Comparison of ENCODE assay signal across 16 cellular contexts in the genomic region with DNA sequence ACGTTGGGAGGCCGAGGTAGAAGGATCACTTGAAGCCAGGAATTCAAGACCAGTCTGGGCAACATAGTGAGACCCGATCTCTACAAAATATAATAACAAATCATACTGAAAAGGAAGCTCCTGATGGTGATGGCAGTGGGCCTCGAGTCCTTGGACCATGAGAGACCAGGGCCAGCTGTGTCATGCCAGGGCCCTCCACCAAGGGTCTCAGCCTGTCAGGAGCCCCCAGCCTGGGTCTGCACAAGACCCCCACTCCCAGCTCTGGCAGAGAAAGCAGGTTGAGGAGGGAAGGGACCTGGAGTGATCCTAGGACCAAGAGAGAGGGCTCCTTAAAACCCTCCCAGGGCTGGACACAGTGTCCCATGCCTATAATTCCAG. TPM values are rescaled to one million over a fixed set of nuclear protein-coding genes. Genes with fewer than 3 reads are reported as not detected.
A peak's percentile ranks its signal among the peaks of the same experiment; 100 is the strongest.
DNase-seq lines count a peak whose midpoint lies in the region; ATAC-seq, FAIRE-seq and TF ChIP-seq lines count a peak whose summit lies in the region.
"Had no signal": no experiment of that assay in that cellular context is flagged by ENCODE, and none has a peak within 500 bp of the region (broad histone marks: within the 10 kb centered on the region; RNA-seq: fewer than 3 reads in every experiment).

No MANE protein-coding gene starts in this region.

- in situ Hi-C loops in K562 (cut with MboI), result loop anchor here (5.0 kb wide), 1 partner anchor 279 kb away; the partner anchor contains the start of gene TMEM51

- TF ChIP-seq POLR2A in GM12891 (IDR thresholded peaks at IDR 0.05; ENCODE audit: low read depth, low read length) (no peak), K562 (conservative IDR thresholded peaks at IDR 0.05) (no peak)

- no peak for TF ChIP-seq EP300 in K562 (IDR thresholded peaks at IDR 0.05; ENCODE audit: low read length)

- H3K9ac ChIP-seq in K562 (ENCODE audit: insufficient read depth in 1 of 2, low read depth in 2 of 2, low read length in 2 of 2), result no peak overlapping the region

- no peaks in the 10 kb centered on the region for H3K27me3 ChIP-seq in K562 (ENCODE audit: control insufficient read depth in 2 of 2, insufficient read depth in 2 of 2, low read length in 2 of 2)
- H3K27me3 ChIP-seq in osteoblast (ENCODE audit: insufficient read depth, low read length), result no peaks in the 10 kb centered on the region
- H3K27me3 ChIP-seq in right atrium auricular region, result no peaks in the 10 kb centered on the region
- H3K27me3 ChIP-seq: BE2C had no signal

- WGBS in K562 (ENCODE audit: insufficient coverage, low coverage, missing lambda C conversion rate), result 51% methylated on average over 4 of the region's 4 CpGs

- no peak overlapping the region for H3K27ac ChIP-seq in K562 (ENCODE audit: extremely low read depth, low read depth, low read length)
- peak overlapping the region; percentile 60 for H3K27ac ChIP-seq in osteoblast (ENCODE audit: low read depth, low read length)
- no peak overlapping the region for H3K27ac ChIP-seq in right atrium auricular region
- H3K27ac ChIP-seq: lower lobe of right lung had no signal

- H3K36me3 ChIP-seq in K562 (ENCODE audit: control insufficient read depth, insufficient read depth, low read length), result peaks cover 28% of the 10 kb centered on the region; the same call in 2 of the 3 replicates
- H3K36me3 ChIP-seq in osteoblast (ENCODE audit: insufficient read depth, low read length), result peaks cover 17% of the 10 kb centered on the region
- H3K36me3 ChIP-seq in right atrium auricular region, result peaks cover 7% of the 10 kb centered on the region
- H3K36me3 ChIP-seq: BE2C had no signal

- H3K4me1 ChIP-seq in K562 (replicated peaks in 1 of 2; ENCODE audit: control insufficient read depth in 2 of 2, insufficient read depth in 2 of 2, low read length in 2 of 2) (peaks cover 7 to 36% of the 10 kb centered on the region in 2 experiments; a peak in 4 of 5 replicates), osteoblast (ENCODE audit: insufficient read depth, low read length) (peaks cover 19% of the 10 kb centered on the region), right atrium auricular region (peaks cover 0 to 9% of the 10 kb centered on the region in 2 donors)
- H3K4me1 ChIP-seq: BE2C had no signal

- peaks cover 5% of the 10 kb centered on the region for H3K9me1 ChIP-seq in K562 (ENCODE audit: control insufficient read depth, insufficient read depth, low read length)

- FAIRE-seq in GM12891 (lab: Jason Lieb, UNC), result no peak
- FAIRE-seq in K562 (lab: Jason Lieb, UNC), result no peak
- FAIRE-seq: frontal cortex, kidney had no signal

- H4K20me1 ChIP-seq in K562 (replicated peaks; ENCODE audit: control insufficient read depth, insufficient read depth, low read length) (peaks cover 8% of the 10 kb centered on the region; the same call in 1 of the 2 replicates), osteoblast (ENCODE audit: insufficient read depth, low read length) (peaks cover 3% of the 10 kb centered on the region)

- TF ChIP-seq CTCF in K562 (IDR thresholded peaks at IDR 0.05 in 2 of 3, conservative IDR thresholded peaks at IDR 0.05 in 1 of 3; ENCODE audit: insufficient read depth in 2 of 3, low read depth in 1 of 3, low read length in 3 of 3) (no peak), osteoblast (IDR thresholded peaks at IDR 0.05; ENCODE audit: extremely low read depth, low read depth, low read length) (no peak), right atrium auricular region (IDR thresholded peaks at IDR 0.05) (no peak)

- intact Hi-C loops in K562 (cut with micrococcal nuclease), result loop anchor here (1.0 to 10.0 kb wide), 2 partner anchors 108 to 277 kb away; partner anchors contain the start of gene TMEM51

- CTCF ChIA-PET in K562 (lab: Yijun Ruan, JAX; ENCODE audit: low intra/inter-chr PET ratio), result interaction anchor here (1.1 to 2.9 kb wide), 4 partner anchors 103 to 143 kb away, joined by 3 to 46 read pairs (median 9); no protein-coding TSS in a partner anchor

- TF ChIP-seq RAD21 in K562 (CRISPR knock-in tag; conservative IDR thresholded peaks at IDR 0.05 in 1 of 2, IDR thresholded peaks at IDR 0.05 in 1 of 2), result no peak

- DNase-seq in GM12891 (ENCODE audit: insufficient read length, low spot score), result no peak
- no peak for DNase-seq in K562 (ENCODE audit: extremely low read depth in 1 of 4, low spot score in 3 of 4)
- peak; percentile 39 for DNase-seq in osteoblast (ENCODE audit: insufficient read length, low spot score, missing footprints)
- DNase-seq in right atrium auricular region (ENCODE audit: low spot score), result no peak
- DNase-seq: kidney had no signal

- H3K9me3 ChIP-seq in K562 (replicated peaks; ENCODE audit: control insufficient read depth, insufficient read depth, low read depth, low read length), result no peaks in the 10 kb centered on the region
- H3K9me3 ChIP-seq in osteoblast (ENCODE audit: low read depth, low read length), result no peaks in the 10 kb centered on the region
- no peaks in the 10 kb centered on the region for H3K9me3 ChIP-seq in right atrium auricular region
- H3K9me3 ChIP-seq: BE2C, lower lobe of right lung had no signal

- H2AFZ ChIP-seq in K562 (ENCODE audit: low read depth, low read length), result no peak overlapping the region
- H2AFZ ChIP-seq in osteoblast (ENCODE audit: low read length), result no peak overlapping the region

- no TSS peak for BruUV-seq in K562 (replicated peaks; lab: Mats Ljungman, UMichigan)

- H3K4me3 ChIP-seq in K562 (no peak overlapping the region), osteoblast (ENCODE audit: insufficient read depth, low read length) (no peak overlapping the region), right atrium auricular region (no peak overlapping the region)
- H3K4me3 ChIP-seq: lower lobe of right lung had no signal

- H3K4me2 ChIP-seq in K562 (ENCODE audit: insufficient read depth, low read length) (no peak overlapping the region), osteoblast (ENCODE audit: insufficient read depth, low read length) (no peak overlapping the region)

- POLR2A ChIA-PET in K562 (lab: Yijun Ruan, JAX), result interaction anchor here (0.6 to 2.2 kb wide), 5 partner anchors 12 to 1697 kb away, joined by 3 to 12 read pairs (median 3); no protein-coding TSS in a partner anchor

- ATAC-seq in K562 (no peak), HG03342 (IDR thresholded peaks at IDR 0.05; ENCODE audit: unreplicated experiment) (no peak), GM21515 (IDR thresholded peaks at IDR 0.05; ENCODE audit: unreplicated experiment) (no peak)

- H3K79me2 ChIP-seq in K562 (ENCODE audit: control insufficient read depth, insufficient read depth, low read length) (no peaks in the 10 kb centered on the region), osteoblast (ENCODE audit: insufficient read depth, low read length) (no peaks in the 10 kb centered on the region)

RNA-seq across cellular contexts. Expression of gene CTRC, which starts 6.7 kb away (rescaled TPM):
- polyA plus RNA-seq in GM12891 (2012; ENCODE audit: low read depth, missing spikeins), result not detected
- total RNA-seq in K562 (2011; cell fraction: chromatin; rRNA removed; ENCODE audit: low replicate concordance), result not detected in 2 replicates
- total RNA-seq in K562 (2011; cell fraction: nucleolus; rRNA removed), result not detected in 2 replicates
- not detected in 2 replicates for total RNA-seq in K562 (2011; cell fraction: nucleoplasm; rRNA removed)
- total RNA-seq in K562 (2014; rRNA removed), result not detected in 2 replicates
- not detected in 2 replicates for total RNA-seq in K562 (2014; rRNA removed; fragmentation: Illumina TruSeq; extraction: Trizol)
- total RNA-seq in K562 (2015; rRNA removed; fragmentation: Illumina TruSeq; extraction: Trizol), result not detected in 2 replicates
- 0.84 and 1.2 TPM in 2 replicates for total RNA-seq in K562 (2021)
- not detected in 2 replicates for polyA plus RNA-seq in K562 (2011; rRNA removed)
- not detected in 2 replicates for polyA plus RNA-seq in K562 (2011; cell fraction: cytosol; rRNA removed)
- polyA plus RNA-seq in K562 (2011; cell fraction: nucleus; rRNA removed), result not detected in 2 replicates
- 0.03 and 0.12 TPM in 2 replicates for polyA plus RNA-seq in K562 (2012)
- polyA plus RNA-seq in K562 (2014; fragmentation: Illumina TruSeq; extraction: Trizol), result not detected in 2 replicates
- polyA plus RNA-seq in K562 (2014; fragmentation: Nextera tagmentation; extraction: Ambion mirVana), result not detected
- polyA plus RNA-seq in K562 (2014; rRNA removed), result not detected in 2 replicates
- not detected in 2 replicates for polyA minus RNA-seq in K562 (2011; rRNA and poly(A)+ RNA removed)
- not detected in 2 replicates for polyA minus RNA-seq in K562 (2011; cell fraction: cytosol; rRNA and poly(A)+ RNA removed)
- not detected in 2 replicates for polyA minus RNA-seq in K562 (2011; cell fraction: nucleus; rRNA and poly(A)+ RNA removed)
- total RNA-seq in osteoblast, result not detected in 2 replicates
- not detected for total RNA-seq in right atrium auricular region
- total RNA-seq: esophagus mucosa, frontal cortex, lower lobe of right lung, urinary bladder had no signal
- polyA plus RNA-seq: right cardiac atrium had no signal

RNA-seq across cellular contexts. Expression of gene EFHD2, which starts 21.9 kb away (rescaled TPM):
- polyA plus RNA-seq in GM12891 (2012; ENCODE audit: low read depth, missing spikeins), result 63.2 TPM
- 5.8 and 18.8 TPM in 2 replicates for total RNA-seq in K562 (2011; cell fraction: chromatin; rRNA removed; ENCODE audit: low replicate concordance)
- total RNA-seq in K562 (2011; cell fraction: nucleolus; rRNA removed), result 14.5 and 18.0 TPM in 2 replicates
- 10.8 and 14.2 TPM in 2 replicates for total RNA-seq in K562 (2011; cell fraction: nucleoplasm; rRNA removed)
- 53.6 and 62.9 TPM in 2 replicates for total RNA-seq in K562 (2014; rRNA removed)
- 8.6 and 8.8 TPM in 2 replicates for total RNA-seq in K562 (2014; rRNA removed; fragmentation: Illumina TruSeq; extraction: Trizol)
- total RNA-seq in K562 (2015; rRNA removed; fragmentation: Illumina TruSeq; extraction: Trizol), result 25.2 and 27.9 TPM in 2 replicates
- 64.3 and 70.0 TPM in 2 replicates for total RNA-seq in K562 (2021)
- polyA plus RNA-seq in K562 (2011; rRNA removed), result 19.7 and 22.8 TPM in 2 replicates
- polyA plus RNA-seq in K562 (2011; cell fraction: cytosol; rRNA removed), result 25.0 and 52.4 TPM in 2 replicates
- 15.0 and 24.5 TPM in 2 replicates for polyA plus RNA-seq in K562 (2011; cell fraction: nucleus; rRNA removed)
- 38.1 and 44.7 TPM in 2 replicates for polyA plus RNA-seq in K562 (2012)
- 26.1 and 40.7 TPM in 2 replicates for polyA plus RNA-seq in K562 (2014; fragmentation: Illumina TruSeq; extraction: Trizol)
- polyA plus RNA-seq in K562 (2014; fragmentation: Nextera tagmentation; extraction: Ambion mirVana), result 1 to 10 TPM; 1.7 to 1.8 TPM
- 62.3 and 73.5 TPM in 2 replicates for polyA plus RNA-seq in K562 (2014; rRNA removed)
- polyA minus RNA-seq in K562 (2011; rRNA and poly(A)+ RNA removed), result 5.5 and 6.9 TPM in 2 replicates
- 16.4 and 20.5 TPM in 2 replicates for polyA minus RNA-seq in K562 (2011; cell fraction: cytosol; rRNA and poly(A)+ RNA removed)
- polyA minus RNA-seq in K562 (2011; cell fraction: nucleus; rRNA and poly(A)+ RNA removed), result 4.4 and 5.1 TPM in 2 replicates
- 35.8 and 36.8 TPM in 2 replicates for total RNA-seq in osteoblast
- 10 to 100 TPM; 13.7 to 23.9 TPM for total RNA-seq in right atrium auricular region

RNA-seq across cellular contexts. Expression of gene CELA2A, which starts 25.0 kb away (rescaled TPM):
- not detected for polyA plus RNA-seq in GM12891 (2012; ENCODE audit: low read depth, missing spikeins)
- total RNA-seq in K562 (2011; cell fraction: chromatin; rRNA removed; ENCODE audit: low replicate concordance), result not detected in 2 replicates
- total RNA-seq in K562 (2011; cell fraction: nucleolus; rRNA removed), result not detected in 2 replicates
- not detected in 2 replicates for total RNA-seq in K562 (2011; cell fraction: nucleoplasm; rRNA removed)
- total RNA-seq in K562 (2014; rRNA removed) (not detected in 2 replicates), K562 (2014; rRNA removed; fragmentation: Illumina TruSeq; extraction: Trizol) (not detected in 2 replicates), K562 (2015; rRNA removed; fragmentation: Illumina TruSeq; extraction: Trizol) (not detected in 2 replicates), K562 (2021) (0.47 and 0.62 TPM in 2 replicates), osteoblast (not detected in 2 replicates), right atrium auricular region (not detected)
- polyA plus RNA-seq in K562 (2011; rRNA removed) (not detected in 2 replicates), K562 (2014; fragmentation: Illumina TruSeq; extraction: Trizol) (not detected in 2 replicates), K562 (2014; fragmentation: Nextera tagmentation; extraction: Ambion mirVana) (not detected), K562 (2014; rRNA removed) (not detected in 2 replicates)
- not detected in 2 replicates for polyA plus RNA-seq in K562 (2011; cell fraction: cytosol; rRNA removed)
- 0.17 TPM in 1 of 2 replicates, not detected in the other for polyA plus RNA-seq in K562 (2011; cell fraction: nucleus; rRNA removed)
- polyA plus RNA-seq in K562 (2012), result 0.30 TPM in 1 of 2 replicates, not detected in the other
- polyA minus RNA-seq in K562 (2011; rRNA and poly(A)+ RNA removed), result not detected in 2 replicates
- not detected in 2 replicates for polyA minus RNA-seq in K562 (2011; cell fraction: cytosol; rRNA and poly(A)+ RNA removed)
- not detected in 2 replicates for polyA minus RNA-seq in K562 (2011; cell fraction: nucleus; rRNA and poly(A)+ RNA removed)
- total RNA-seq: frontal cortex, kidney, lower lobe of right lung, M059J, omental fat pad, right cardiac atrium, RPMI7951, urinary bladder had no signal
- polyA plus RNA-seq: right cardiac atrium, urinary bladder had no signal

RNA-seq across cellular contexts. Expression of gene CELA2B, which starts 44.3 kb away (rescaled TPM):
- polyA plus RNA-seq in GM12891 (2012; ENCODE audit: low read depth, missing spikeins), result not detected
- total RNA-seq in K562 (2011; cell fraction: chromatin; rRNA removed; ENCODE audit: low replicate concordance), result not detected in 2 replicates
- total RNA-seq in K562 (2011; cell fraction: nucleolus; rRNA removed), result not detected in 2 replicates
- total RNA-seq in K562 (2011; cell fraction: nucleoplasm; rRNA removed), result not detected in 2 replicates
- total RNA-seq in K562 (2014; rRNA removed) (2.1 TPM in 1 of 2 replicates, not detected in the other), K562 (2014; rRNA removed; fragmentation: Illumina TruSeq; extraction: Trizol) (not detected in 2 replicates), K562 (2015; rRNA removed; fragmentation: Illumina TruSeq; extraction: Trizol) (not detected in 2 replicates), K562 (2021) (0.40 and 0.51 TPM in 2 replicates), osteoblast (0.36 TPM in 1 of 2 replicates, not detected in the other), right atrium auricular region (not detected)
- polyA plus RNA-seq in K562 (2011; rRNA removed) (not detected in 2 replicates), K562 (2014; fragmentation: Illumina TruSeq; extraction: Trizol) (not detected in 2 replicates), K562 (2014; fragmentation: Nextera tagmentation; extraction: Ambion mirVana) (under 1 TPM in 1 of 2 experiments, not detected in 1; 0.25 TPM), K562 (2014; rRNA removed) (0.25 and 0.39 TPM in 2 replicates)
- 0.31 TPM in 1 of 2 replicates, not detected in the other for polyA plus RNA-seq in K562 (2011; cell fraction: cytosol; rRNA removed)
- polyA plus RNA-seq in K562 (2011; cell fraction: nucleus; rRNA removed), result not detected in 2 replicates
- 0.28 TPM in 1 of 2 replicates, not detected in the other for polyA plus RNA-seq in K562 (2012)
- 0.28 TPM in 1 of 2 replicates, not detected in the other for polyA minus RNA-seq in K562 (2011; rRNA and poly(A)+ RNA removed)
- polyA minus RNA-seq in K562 (2011; cell fraction: cytosol; rRNA and poly(A)+ RNA removed), result not detected in 2 replicates
- polyA minus RNA-seq in K562 (2011; cell fraction: nucleus; rRNA and poly(A)+ RNA removed), result not detected in 2 replicates
- total RNA-seq: esophagus mucosa, frontal cortex, kidney, lower lobe of right lung, M059J, omental fat pad, right cardiac atrium, RPMI7951 had no signal
- polyA plus RNA-seq: right cardiac atrium, urinary bladder had no signal
